Comparison of ENCODE assay signal across 1 cellular context in the genomic region with DNA sequence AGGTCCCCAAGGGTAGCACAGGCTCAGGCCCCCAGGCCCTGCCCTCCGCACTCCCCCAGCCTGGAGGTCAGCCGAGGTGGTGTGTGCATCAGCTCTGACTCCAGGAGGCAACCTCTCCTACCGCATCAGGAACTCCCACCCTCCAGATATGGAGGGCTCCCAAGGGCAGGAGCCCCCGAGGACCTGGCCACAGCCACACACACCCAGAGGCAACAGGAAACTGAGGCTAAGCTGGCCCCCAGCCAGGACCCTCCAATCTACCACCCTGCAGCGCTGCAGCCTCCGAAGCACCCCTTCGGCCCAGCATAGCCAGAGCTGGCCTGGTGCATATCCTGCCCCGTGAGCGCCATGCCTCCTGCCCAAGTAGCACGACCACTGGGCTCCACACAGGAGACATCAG.
TF ChIP-seq lines count a peak whose summit lies in the region.

No MANE protein-coding gene starts in this region.

TF ChIP-seq in H1, 55 proteins besides CTCF, POLR2A, EP300 and RAD21:
- TF ChIP-seq GTF2F1 (IDR thresholded peaks at IDR 0.05; ENCODE audit: borderline replicate concordance, low read depth, low read length): no peak
